ENCODE assay signal across 16 cellular contexts in genomic region chr9:136061405-136061804, GRCh38.
"Had no signal": no experiment of that assay in that cellular context is flagged by ENCODE, and none has a peak within 500 bp of the region (broad histone marks: within the 10 kb centered on the region; RNA-seq: fewer than 3 reads in every experiment).

No MANE protein-coding gene starts in this region.

- ATAC-seq: activated naive CD4-positive, alpha-beta T cell treated with anti-CD3 and anti-CD28 coated beads, Interleukin-2, amount 50 U/mL, for 72 hours; activated T-helper 17 cell treated with anti-CD3 and anti-CD28 coated beads, Interleukin-2, amount 50 U/mL, for 72 hours; left lung had no signal

- H3K4me3 Mint-ChIP-seq: activated B cell treated with CpG ODN at 0.5 μM for 24 hours; activated CD4-positive, alpha-beta T cell treated with anti-CD3 and anti-CD28 coated beads, Interleukin-2, amount 10 ng/mL, durations not matched to agents 7 days and 5 days; activated T-helper 17 cell treated with anti-CD3 and anti-CD28 coated beads, Interleukin-2, amount 50 U/mL, for 72 hours; nephron; stimulated activated naive CD8-positive, alpha-beta T cell treated with anti-CD3 and anti-CD28 coated beads, Interleukin-15, Interleukin-2, amounts not matched to agents 100 ng/mL and 50 ng/mL, for 24 hours had no signal

- H3K9me3 Mint-ChIP-seq: activated B cell treated with CpG ODN at 0.5 μM for 24 hours; activated CD4-positive, alpha-beta T cell treated with anti-CD3 and anti-CD28 coated beads, Interleukin-2, amount 10 ng/mL, durations not matched to agents 7 days and 5 days; activated naive CD4-positive, alpha-beta T cell treated with anti-CD3 and anti-CD28 coated beads, Interleukin-2, amount 50 U/mL, for 72 hours; activated T-helper 17 cell treated with anti-CD3 and anti-CD28 coated beads, Interleukin-2, amount 50 U/mL, for 72 hours; stimulated activated naive CD8-positive, alpha-beta T cell treated with anti-CD3 and anti-CD28 coated beads, Interleukin-15, Interleukin-2, amounts not matched to agents 100 ng/mL and 50 ng/mL, for 24 hours had no signal

- H3K27me3 Mint-ChIP-seq: activated CD4-positive, alpha-beta T cell treated with anti-CD3 and anti-CD28 coated beads, Interleukin-2, amount 10 ng/mL, durations not matched to agents 7 days and 5 days; activated T-helper 17 cell treated with anti-CD3 and anti-CD28 coated beads, Interleukin-2, amount 50 U/mL, for 72 hours; stimulated activated naive CD8-positive, alpha-beta T cell treated with anti-CD3 and anti-CD28 coated beads, Interleukin-15, Interleukin-2, amounts not matched to agents 100 ng/mL and 50 ng/mL, for 24 hours had no signal

- H3K4me1 ChIP-seq: right lobe of liver had no signal

- H3K36me3 ChIP-seq: cardiac muscle cell had no signal

- DNase-seq: activated B cell treated with CpG ODN at 0.5 μM for 24 hours; activated CD4-positive, alpha-beta T cell treated with anti-CD3 and anti-CD28 coated beads, Interleukin-2, amount 10 ng/mL, durations not matched to agents 7 days and 5 days; occipital lobe; spleen; SW 1271 had no signal

- H3K27ac Mint-ChIP-seq: activated B cell treated with CpG ODN at 0.5 μM for 24 hours; activated CD4-positive, alpha-beta T cell treated with anti-CD3 and anti-CD28 coated beads, Interleukin-2, amount 10 ng/mL, durations not matched to agents 7 days and 5 days; activated naive CD4-positive, alpha-beta T cell treated with anti-CD3 and anti-CD28 coated beads, Interleukin-2, amount 50 U/mL, for 72 hours; activated T-helper 17 cell treated with anti-CD3 and anti-CD28 coated beads, Interleukin-2, amount 50 U/mL, for 72 hours; nephron; stimulated activated naive CD8-positive, alpha-beta T cell treated with anti-CD3 and anti-CD28 coated beads, Interleukin-15, Interleukin-2, amounts not matched to agents 100 ng/mL and 50 ng/mL, for 24 hours had no signal

- H3K36me3 Mint-ChIP-seq: activated naive CD4-positive, alpha-beta T cell treated with anti-CD3 and anti-CD28 coated beads, Interleukin-2, amount 50 U/mL, for 72 hours had no signal

- H3K4me3 ChIP-seq: cardiac muscle cell, left lung, right lobe of liver, spleen had no signal

- H3K9me3 ChIP-seq: left lung, right lobe of liver, spleen had no signal

- H3K27ac ChIP-seq: cardiac muscle cell, left lung, right lobe of liver had no signal

- FAIRE-seq: colon, endometrium, islet of Langerhans, TTC549 had no signal

- H3K4me1 Mint-ChIP-seq: activated CD4-positive, alpha-beta T cell treated with anti-CD3 and anti-CD28 coated beads, Interleukin-2, amount 10 ng/mL, durations not matched to agents 7 days and 5 days had no signal

- H3K27me3 ChIP-seq: cardiac muscle cell, left lung, right lobe of liver had no signal
